Comparison of ENCODE assay signal across 28 cellular contexts in genomic region chr9:107665057-107665456, GRCh38.
"Had no signal": no experiment of that assay in that cellular context is flagged by ENCODE, and none has a peak within 500 bp of the region (broad histone marks: within the 10 kb centered on the region; RNA-seq: fewer than 3 reads in every experiment).

No MANE protein-coding gene starts in this region.

- ATAC-seq: activated CD4-positive, alpha-beta T cell treated with anti-CD3 and anti-CD28 coated beads for 36 hours; activated CD8-positive, alpha-beta memory T cell treated with anti-CD3 and anti-CD28 coated beads, Interleukin-2, amount 10 ng/mL, durations not matched to agents 7 days and 5 days; activated CD8-positive, alpha-beta T cell treated with anti-CD3 and anti-CD28 coated beads, Interleukin-2, amount 10 ng/mL, durations not matched to agents 7 days and 5 days; activated naive CD8-positive, alpha-beta T cell treated with anti-CD3 and anti-CD28 coated beads, Interleukin-2, amount 50 U/mL, for 24 hours; body of pancreas; effector memory CD8-positive, alpha-beta T cell; heart left ventricle had no signal

- H3K4me3 ChIP-seq: adrenal gland, body of pancreas, esophagus muscularis mucosa, heart left ventricle had no signal

- H3K4me1 ChIP-seq: adrenal gland, body of pancreas had no signal

- H3K36me3 ChIP-seq: adrenal gland, esophagus muscularis mucosa, heart left ventricle had no signal

- DNase-seq: activated CD4-positive, alpha-beta memory T cell treated with anti-CD3 and anti-CD28 coated beads for 36 hours; activated CD4-positive, alpha-beta T cell treated with anti-CD3 and anti-CD28 coated beads for 36 hours; activated CD4-positive, alpha-beta T cell treated with anti-CD3 and anti-CD28 coated beads, Interleukin-2, amount 10 ng/mL, durations not matched to agents 24 days and 14 days; activated CD4-positive, CD25-positive, alpha-beta regulatory T cell; activated CD4-positive, CD25-positive, alpha-beta regulatory T cell treated with anti-CD3 and anti-CD28 coated beads, Interleukin-2, amount 50 U/mL, for 72 hours; activated CD8-positive, alpha-beta memory T cell treated with anti-CD3 and anti-CD28 coated beads, Interleukin-2, amount 10 ng/mL, durations not matched to agents 7 days and 5 days; activated CD8-positive, alpha-beta memory T cell treated with anti-CD3 and anti-CD28 coated beads, Interleukin-2, amount 50 U/mL, for 4 hours; activated CD8-positive, alpha-beta T cell treated with anti-CD3 and anti-CD28 coated beads, Interleukin-2, amount 10 ng/mL, durations not matched to agents 7 days and 5 days; activated effector memory CD4-positive, alpha-beta T cell treated with anti-CD3 and anti-CD28 coated beads, Interleukin-2, amount 50 U/mL, for 16 hours; activated naive CD4-positive, alpha-beta T cell treated with anti-CD3 and anti-CD28 coated beads for 36 hours; activated naive CD8-positive, alpha-beta T cell treated with anti-CD3 and anti-CD28 coated beads for 36 hours; activated naive CD8-positive, alpha-beta T cell treated with anti-CD3 and anti-CD28 coated beads, Interleukin-2, amount 50 U/mL, for 24 hours; activated T-cell treated with anti-CD3 and anti-CD28 coated beads, Interleukin-2, amount 50 U/mL, for 1 hour; activated T-cell treated with anti-CD3 and anti-CD28 coated beads, Interleukin-2, amount 50 U/mL, for 48 hours; adrenal gland; amygdala; aorta; body of pancreas; caudate nucleus; cortex of kidney; dermis blood vessel endothelial cell; effector CD4-positive, alpha-beta T cell; effector memory CD8-positive, alpha-beta T cell; erythroblast; foreskin fibroblast; heart left ventricle; T-helper 2 cell had no signal

- H3K27ac ChIP-seq: adrenal gland, body of pancreas, esophagus muscularis mucosa, heart left ventricle had no signal

- H3K27me3 ChIP-seq: adrenal gland, body of pancreas, esophagus muscularis mucosa, heart left ventricle had no signal

- H3K9me3 ChIP-seq: adrenal gland, body of pancreas, esophagus muscularis mucosa, heart left ventricle had no signal
